12 cellular contexts compared by ENCODE assay signal in genomic region chr6:4913705-4914411, GRCh38.
A peak's percentile ranks its signal among the peaks of the same experiment; 100 is the strongest.
DNase-seq lines count a peak whose midpoint lies in the region; ATAC-seq and TF ChIP-seq lines count a peak whose summit lies in the region.
"Had no signal": no experiment of that assay in that cellular context is flagged by ENCODE, and none has a peak within 500 bp of the region (broad histone marks: within the 10 kb centered on the region; RNA-seq: fewer than 3 reads in every experiment).

No MANE protein-coding gene starts in this region.

- no peak overlapping the region for H2AFZ ChIP-seq in trophoblast cell (ENCODE audit: insufficient read depth, low read length, poor library complexity)
- no peak overlapping the region for H2AFZ ChIP-seq in neural progenitor cell (replicated peaks)

- no peak overlapping the region for H3K4me3 Mint-ChIP-seq in HFFc6
- no peak overlapping the region for H3K4me3 Mint-ChIP-seq in activated CD8-positive, alpha-beta T cell treated with anti-CD3 and anti-CD28 coated beads, Interleukin-2, amount 10 ng/mL, durations not matched to agents 7 days and 5 days
- H3K4me3 Mint-ChIP-seq in neural progenitor cell, result no peak overlapping the region
- H3K4me3 Mint-ChIP-seq in activated CD4-positive, alpha-beta T cell treated with anti-CD3 and anti-CD28 coated beads, Interleukin-2, amount 10 ng/mL, durations not matched to agents 24 days and 14 days, result no peak overlapping the region

- H3K27me3 ChIP-seq in trophoblast cell (ENCODE audit: insufficient read depth, low read length), result no peaks in the 10 kb centered on the region
- H3K27me3 ChIP-seq in neural progenitor cell, result no peaks in the 10 kb centered on the region

- H2BK5ac ChIP-seq in trophoblast cell (ENCODE audit: low read depth, low read length, poor library complexity), result no peak overlapping the region

- H2BK12ac ChIP-seq in trophoblast cell (ENCODE audit: low read length), result no peak overlapping the region

- no peak for ATAC-seq in activated CD8-positive, alpha-beta T cell treated with anti-CD3 and anti-CD28 coated beads, Interleukin-2, amount 10 ng/mL, durations not matched to agents 7 days and 5 days
- no peak for ATAC-seq in GM18519 (IDR thresholded peaks at IDR 0.05; ENCODE audit: low FRiP score, unreplicated experiment)

- H3K9me3 Mint-ChIP-seq in HFFc6 (no peaks in the 10 kb centered on the region), neural progenitor cell (peaks cover 3% of the 10 kb centered on the region)
- no peaks in the 10 kb centered on the region for H3K9me3 Mint-ChIP-seq in activated CD8-positive, alpha-beta T cell treated with anti-CD3 and anti-CD28 coated beads, Interleukin-2, amount 10 ng/mL, durations not matched to agents 7 days and 5 days (ENCODE audit: insufficient read depth)
- no peaks in the 10 kb centered on the region for H3K9me3 Mint-ChIP-seq in activated CD4-positive, alpha-beta T cell treated with anti-CD3 and anti-CD28 coated beads, Interleukin-2, amount 10 ng/mL, durations not matched to agents 24 days and 14 days
- H3K9me3 Mint-ChIP-seq: CD4-positive, CD25-positive, alpha-beta regulatory T cell had no signal

- H3K18ac ChIP-seq in trophoblast cell (ENCODE audit: low read length), result no peak overlapping the region

- peaks cover 44% of the 10 kb centered on the region for H4K20me1 ChIP-seq in neural progenitor cell (ENCODE audit: low read depth)

- H3K27me3 Mint-ChIP-seq in HFFc6 (ENCODE audit: insufficient read depth) (no peaks in the 10 kb centered on the region), neural progenitor cell (ENCODE audit: insufficient read depth, low read depth) (peaks cover 2% of the 10 kb centered on the region)
- no peaks in the 10 kb centered on the region for H3K27me3 Mint-ChIP-seq in activated CD8-positive, alpha-beta T cell treated with anti-CD3 and anti-CD28 coated beads, Interleukin-2, amount 10 ng/mL, durations not matched to agents 7 days and 5 days (ENCODE audit: low read depth)
- no peaks in the 10 kb centered on the region for H3K27me3 Mint-ChIP-seq in activated CD4-positive, alpha-beta T cell treated with anti-CD3 and anti-CD28 coated beads, Interleukin-2, amount 10 ng/mL, durations not matched to agents 24 days and 14 days
- H3K27me3 Mint-ChIP-seq: CD4-positive, CD25-positive, alpha-beta regulatory T cell had no signal

- no peaks in the 10 kb centered on the region for H3F3A ChIP-seq in neural progenitor cell (ENCODE audit: low read depth)

- H3K14ac ChIP-seq in trophoblast cell (ENCODE audit: low read length), result no peak overlapping the region

- peaks cover 14% of the 10 kb centered on the region for H3K36me3 Mint-ChIP-seq in HFFc6 (ENCODE audit: low read depth)
- peaks cover 18% of the 10 kb centered on the region for H3K36me3 Mint-ChIP-seq in activated CD8-positive, alpha-beta T cell treated with anti-CD3 and anti-CD28 coated beads, Interleukin-2, amount 10 ng/mL, durations not matched to agents 7 days and 5 days (ENCODE audit: low read depth)
- peaks cover 37% of the 10 kb centered on the region for H3K36me3 Mint-ChIP-seq in neural progenitor cell
- peaks cover 5% of the 10 kb centered on the region for H3K36me3 Mint-ChIP-seq in activated CD4-positive, alpha-beta T cell treated with anti-CD3 and anti-CD28 coated beads, Interleukin-2, amount 10 ng/mL, durations not matched to agents 24 days and 14 days (ENCODE audit: low read depth)

- H4K12ac ChIP-seq in trophoblast cell (ENCODE audit: low read depth, low read length), result no peak overlapping the region

- POLR2A ChIA-PET in activated CD8-positive, alpha-beta T cell treated with anti-CD3 and anti-CD28 coated beads, Interleukin-2, amount 10 ng/mL, durations not matched to agents 7 days and 5 days (lab: Charles Lee), result no interaction called here

- DNase-seq in HFFc6, result no peak
- no peak for DNase-seq in activated CD8-positive, alpha-beta T cell treated with anti-CD3 and anti-CD28 coated beads, Interleukin-2, amount 10 ng/mL, durations not matched to agents 7 days and 5 days
- DNase-seq in fibroblast of villous mesenchyme (ENCODE audit: low read depth), result no peak
- no peak for DNase-seq in trophoblast cell
- DNase-seq in NCI-H2171 (lab: John Stamatoyannopoulos, UW), result no peak
- no peak for DNase-seq in neural progenitor cell (ENCODE audit: low spot score)
- no peak for DNase-seq in activated CD4-positive, alpha-beta T cell treated with anti-CD3 and anti-CD28 coated beads, Interleukin-2, amount 10 ng/mL, durations not matched to agents 24 days and 14 days
- DNase-seq: CD4-positive, CD25-positive, alpha-beta regulatory T cell; left ventricle myocardium inferior; retina; RPMI8226 had no signal

- no peak overlapping the region for H3K23ac ChIP-seq in trophoblast cell (ENCODE audit: low read length)

- H3K27ac ChIP-seq in trophoblast cell (ENCODE audit: low read depth, low read length), result no peak overlapping the region
- no peak overlapping the region for H3K27ac ChIP-seq in neural progenitor cell
- H3K27ac ChIP-seq: left ventricle myocardium inferior had no signal

- no peak overlapping the region for H2AK5ac ChIP-seq in trophoblast cell (ENCODE audit: low read length)

- no peak overlapping the region for H4K8ac ChIP-seq in trophoblast cell (ENCODE audit: low read depth, low read length)

- peaks cover 10 to 18% of the 10 kb centered on the region in 2 experiments for H3K4me1 ChIP-seq in trophoblast cell (ENCODE audit: control insufficient read depth in 1 of 2, insufficient read depth in 2 of 2, low read length in 2 of 2)
- peaks cover 23% of the 10 kb centered on the region for H3K4me1 ChIP-seq in neural progenitor cell

- no peak overlapping the region for H2BK120ac ChIP-seq in trophoblast cell (ENCODE audit: insufficient read depth, low read length, poor library complexity)

- H4K91ac ChIP-seq in trophoblast cell (ENCODE audit: low read depth, low read length), result no peak overlapping the region

- CTCF ChIA-PET in activated CD8-positive, alpha-beta T cell treated with anti-CD3 and anti-CD28 coated beads, Interleukin-2, amount 10 ng/mL, durations not matched to agents 7 days and 5 days (lab: Charles Lee), result no interaction called here

- peaks cover 11% of the 10 kb centered on the region for H3K79me2 ChIP-seq in trophoblast cell (ENCODE audit: control insufficient read depth, insufficient read depth, low read length, poor library complexity)
- peaks cover 93% of the 10 kb centered on the region for H3K79me2 ChIP-seq in neural progenitor cell (ENCODE audit: low read depth)

- no CpG with 5 or more reads among the region's 10 CpGs for WGBS in trophoblast cell (ENCODE audit: extremely low coverage, insufficient coverage, insufficient read length)

- H3K4me3 ChIP-seq in fibroblast of villous mesenchyme (ENCODE audit: low read depth, low read length) (peak overlapping the region; percentile 23), trophoblast cell (ENCODE audit: low read depth, low read length) (no peak overlapping the region), neural progenitor cell (no peak overlapping the region)
- H3K4me3 ChIP-seq: left ventricle myocardium inferior had no signal

- no peak for TF ChIP-seq CTCF in HFFc6 (IDR thresholded peaks at IDR 0.05)
- TF ChIP-seq CTCF in fibroblast of villous mesenchyme (IDR thresholded peaks at IDR 0.05; ENCODE audit: insufficient read depth, low read depth, low read length), result no peak
- no peak for TF ChIP-seq CTCF in neural progenitor cell (IDR thresholded peaks at IDR 0.05)

- H3K9ac ChIP-seq in trophoblast cell (ENCODE audit: low read length) (no peak overlapping the region), neural progenitor cell (no peak overlapping the region)

- no peaks in the 10 kb centered on the region for H3K79me1 ChIP-seq in trophoblast cell (ENCODE audit: low read length)

- intact Hi-C loops in activated CD4-positive, alpha-beta T cell treated with anti-CD3 and anti-CD28 coated beads, Interleukin-2, amount 10 ng/mL, durations not matched to agents 24 days and 14 days (cut with micrococcal nuclease), result no loop called here

- H3K4ac ChIP-seq in trophoblast cell (ENCODE audit: low read depth, low read length), result peak overlapping the region; percentile 60

- no peak overlapping the region for H3K4me2 ChIP-seq in trophoblast cell (ENCODE audit: low read length)
- H3K4me2 ChIP-seq in neural progenitor cell, result no peak overlapping the region

- no peaks in the 10 kb centered on the region for H3K9me3 ChIP-seq in trophoblast cell (ENCODE audit: insufficient read depth, low read depth, low read length)
- H3K9me3 ChIP-seq in neural progenitor cell (ENCODE audit: low read depth), result no peaks in the 10 kb centered on the region
- H3K9me3 ChIP-seq: left ventricle myocardium inferior had no signal

- H3K27ac Mint-ChIP-seq in HFFc6 (0 out of 2 replicates have a peak overlapping the region, but pooled peaks have one; percentile 32), neural progenitor cell (no peak overlapping the region)
- H3K27ac Mint-ChIP-seq in activated CD8-positive, alpha-beta T cell treated with anti-CD3 and anti-CD28 coated beads, Interleukin-2, amount 10 ng/mL, durations not matched to agents 7 days and 5 days, result peak overlapping the region; percentile 70
- no peak overlapping the region for H3K27ac Mint-ChIP-seq in activated CD4-positive, alpha-beta T cell treated with anti-CD3 and anti-CD28 coated beads, Interleukin-2, amount 10 ng/mL, durations not matched to agents 24 days and 14 days

- H3K4me1 Mint-ChIP-seq in HFFc6 (ENCODE audit: low read depth) (peaks cover 32% of the 10 kb centered on the region), neural progenitor cell (peaks cover 3% of the 10 kb centered on the region)
- peaks cover 63% of the 10 kb centered on the region for H3K4me1 Mint-ChIP-seq in activated CD8-positive, alpha-beta T cell treated with anti-CD3 and anti-CD28 coated beads, Interleukin-2, amount 10 ng/mL, durations not matched to agents 7 days and 5 days (ENCODE audit: low read depth)
- peaks cover 26% of the 10 kb centered on the region for H3K4me1 Mint-ChIP-seq in activated CD4-positive, alpha-beta T cell treated with anti-CD3 and anti-CD28 coated beads, Interleukin-2, amount 10 ng/mL, durations not matched to agents 24 days and 14 days

- H3K36me3 ChIP-seq in trophoblast cell (ENCODE audit: control insufficient read depth in 1 of 2, insufficient read depth in 2 of 2, low read length in 2 of 2), result peaks cover 8 to 13% of the 10 kb centered on the region in 2 experiments
- no peaks in the 10 kb centered on the region for H3K36me3 ChIP-seq in neural progenitor cell
- H3K36me3 ChIP-seq: left ventricle myocardium inferior had no signal

Comparison
In these comparisons a context has a peak if more than half of its experiments do, and no peak if none do; other contexts are left out.
1. H3K27ac Mint-ChIP-seq: peak in HFFc6 (single experiment) and activated CD8-positive, alpha-beta T cell treated with anti-CD3 and anti-CD28 coated beads, Interleukin-2, amount 10 ng/mL, durations not matched to agents 7 days and 5 days (single experiment); none in neural progenitor cell (single experiment) and activated CD4-positive, alpha-beta T cell treated with anti-CD3 and anti-CD28 coated beads, Interleukin-2, amount 10 ng/mL, durations not matched to agents 24 days and 14 days (single experiment).